9 cellular contexts compared by ENCODE assay signal in the genomic region with DNA sequence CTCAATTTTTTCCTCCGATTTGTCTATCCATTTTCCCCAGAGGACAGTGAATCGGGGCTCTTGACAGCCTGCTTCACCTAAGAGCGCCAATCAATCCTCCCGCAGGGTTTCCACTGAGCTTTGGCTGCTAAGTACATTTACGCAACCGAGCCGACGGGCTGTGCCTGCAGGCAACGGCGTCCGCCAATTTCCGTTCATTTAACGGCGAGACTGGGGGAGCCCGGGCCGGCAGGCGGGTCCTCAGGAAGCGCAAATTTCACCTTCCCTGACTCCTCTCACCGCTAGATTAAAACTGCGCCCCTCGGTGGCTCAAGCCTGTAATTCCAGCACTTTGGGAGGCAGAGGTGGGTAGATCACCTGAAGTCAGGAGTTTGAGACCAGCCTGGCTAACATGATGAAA. TPM values are rescaled to one million over a fixed set of nuclear protein-coding genes. Genes with fewer than 3 reads are reported as not detected.
DNase-seq lines count a peak whose midpoint lies in the region; ATAC-seq and TF ChIP-seq lines count a peak whose summit lies in the region.
"Had no signal": no experiment of that assay in that cellular context is flagged by ENCODE, and none has a peak within 500 bp of the region (broad histone marks: within the 10 kb centered on the region; RNA-seq: fewer than 3 reads in every experiment).

No MANE protein-coding gene starts in this region.

- peaks cover 39% of the 10 kb centered on the region for H3K4me1 Mint-ChIP-seq in osteocyte (ENCODE audit: unreplicated experiment)

- peak overlapping the region; percentile 20 for H3K4me3 ChIP-seq in fibroblast of mammary gland (ENCODE audit: control insufficient read depth, low read depth, low read length)

- no peaks in the 10 kb centered on the region for H3K27me3 Mint-ChIP-seq in osteocyte (ENCODE audit: unreplicated experiment)

- DNase-seq in GF-D8 (lab: John Stamatoyannopoulos, UW), result peak; percentile 1
- DNase-seq in NCI-H1436 treated with DMSO at 0.1 percent for 48 hours (lab: John Stamatoyannopoulos, UW), result peak; percentile 18
- peak; percentile 58 for DNase-seq in fibroblast of mammary gland (ENCODE audit: low read depth)
- DNase-seq in osteocyte (ENCODE audit: extremely low spot score, unreplicated experiment), result no peak
- no peak for DNase-seq in amniotic stem cell (lab: John Stamatoyannopoulos, UW)
- DNase-seq in effector CD4-positive, alpha-beta T cell, result no peak

- peak overlapping the region; percentile 89 for H3K27ac Mint-ChIP-seq in osteocyte (ENCODE audit: unreplicated experiment)
- H3K27ac Mint-ChIP-seq: T-helper 1 cell treated with Interleukin-12 subunit alpha and Interleukin-12 subunit beta and Interleukin-4 antibody, amounts not matched to agents 30 μg/mL and 1 μg/mL, for 36 hours had no signal

- peak overlapping the region; percentile 73 for H3K4me3 Mint-ChIP-seq in osteocyte (ENCODE audit: unreplicated experiment)
- H3K4me3 Mint-ChIP-seq: T-helper 1 cell treated with Interleukin-12 subunit alpha and Interleukin-12 subunit beta and Interleukin-4 antibody, amounts not matched to agents 30 μg/mL and 1 μg/mL, for 36 hours had no signal

- TF ChIP-seq CTCF in fibroblast of mammary gland (conservative IDR thresholded peaks at IDR 0.05; ENCODE audit: control insufficient read depth, insufficient read depth, low read depth, low read length) (no peak), osteocyte (IDR thresholded peaks at IDR 0.05) (peak; percentile 50)

- ATAC-seq in HG02981 (IDR thresholded peaks at IDR 0.05; ENCODE audit: unreplicated experiment) (no peak), HG02938 (IDR thresholded peaks at IDR 0.05; ENCODE audit: unreplicated experiment) (no peak)

- no peaks in the 10 kb centered on the region for H3K9me3 Mint-ChIP-seq in osteocyte (ENCODE audit: unreplicated experiment)
- H3K9me3 Mint-ChIP-seq: T-helper 1 cell treated with Interleukin-12 subunit alpha and Interleukin-12 subunit beta and Interleukin-4 antibody, amounts not matched to agents 30 μg/mL and 1 μg/mL, for 36 hours had no signal

- H3K36me3 Mint-ChIP-seq in osteocyte (ENCODE audit: unreplicated experiment), result no peaks in the 10 kb centered on the region

RNA-seq across cellular contexts. Expression of a gene that starts 2.7 kb away (rescaled TPM):
- total RNA-seq in osteocyte, result 0.32 TPM in 1 of 2 replicates, not detected in the other

Comparison
In these comparisons a context has a peak if more than half of its experiments do, and no peak if none do; other contexts are left out.
1. DNase-seq: peak in GF-D8 (single experiment), NCI-H1436 treated with DMSO at 0.1 percent for 48 hours (single experiment) and fibroblast of mammary gland (single experiment); none in osteocyte (single experiment), amniotic stem cell (single experiment) and effector CD4-positive, alpha-beta T cell (single experiment).